Comparison of ENCODE assay signal across 8 cellular contexts in the genomic region with DNA sequence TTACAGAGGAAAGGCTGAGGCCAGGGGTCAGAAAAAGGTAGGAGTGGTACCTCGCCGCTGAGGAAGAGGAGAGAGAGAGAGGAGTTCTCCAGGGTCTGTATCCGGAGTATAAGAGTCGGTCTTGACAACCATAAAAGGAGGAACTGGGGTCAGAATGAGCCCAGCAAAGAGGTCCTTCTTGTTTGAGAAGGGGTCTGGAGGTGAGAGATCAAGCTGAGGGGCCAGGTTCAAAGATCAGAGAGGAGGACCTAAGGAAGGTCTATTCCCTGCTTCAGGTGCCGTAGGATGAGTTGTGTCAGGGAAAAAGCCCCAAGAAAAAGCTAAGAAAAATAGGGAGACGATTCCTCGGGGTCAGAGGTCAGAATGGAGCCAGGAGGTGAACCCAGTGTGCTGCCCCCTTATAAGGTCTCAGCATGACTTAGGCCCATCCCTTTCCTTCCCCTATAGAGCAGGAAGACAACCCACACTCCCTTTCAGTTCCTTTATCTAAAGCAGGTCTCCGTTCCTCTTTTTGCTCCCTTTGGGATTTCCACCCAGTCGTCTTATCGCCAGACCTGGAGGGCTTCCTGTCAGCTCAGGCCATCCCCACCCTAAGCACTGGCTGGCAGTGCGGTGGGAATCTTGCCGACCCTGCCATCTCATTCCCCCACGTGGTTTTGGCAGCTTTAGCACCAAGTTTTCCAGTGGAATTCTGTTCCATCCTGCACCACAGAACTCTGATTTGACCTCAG. TPM values are rescaled to one million over a fixed set of nuclear protein-coding genes. Genes with fewer than 3 reads are reported as not detected.
DNase-seq lines count a peak whose midpoint lies in the region; ATAC-seq, FAIRE-seq and TF ChIP-seq lines count a peak whose summit lies in the region.

No MANE protein-coding gene starts in this region.

- H3K27ac ChIP-seq in brain microvascular endothelial cell: peak overlapping the region; percentile 34
- H3K27ac ChIP-seq in HepG2 (ENCODE audit: extremely low read length, insufficient read depth, low read length): peak overlapping the region; percentile 39
- H3K27ac ChIP-seq in tibial artery: peak overlapping the region; percentile 85 to 92

- peak overlapping the region; percentile 83 for H3K4me2 ChIP-seq in HepG2 (ENCODE audit: low read depth, low read length)

- H4K20me1 ChIP-seq in HepG2 (ENCODE audit: insufficient read depth, low read length): no peaks in the 10 kb centered on the region; the same call in 1 of the 2 replicates

- H3K4me3 ChIP-seq in AG09309 (ENCODE audit: control insufficient read depth, low read depth, low read length): peak overlapping the region; percentile 86
- H3K4me3 ChIP-seq in NB4 (ENCODE audit: low read depth, low read length): peak overlapping the region; percentile 95
- H3K4me3 ChIP-seq in brain microvascular endothelial cell (ENCODE audit: low read depth, low read length): peak overlapping the region; percentile 93
- peak overlapping the region; percentile 76 to 98 (median 79) for H3K4me3 ChIP-seq in HepG2 (replicated peaks in 1 of 3; ENCODE audit: insufficient read depth in 1 of 3, low read depth in 2 of 3, low read length in 3 of 3)
- H3K4me3 ChIP-seq in tibial artery: peak overlapping the region; percentile 88 to 100

- TF ChIP-seq POLR2A in NB4 (IDR thresholded peaks at IDR 0.05; ENCODE audit: extremely low read depth, insufficient read length) (no peak), HepG2 (IDR thresholded peaks at IDR 0.05; ENCODE audit: insufficient read depth in 1 of 2, low read depth in 2 of 2, low read length in 2 of 2) (no peak)

- POLR2A ChIA-PET in HepG2 (lab: Yijun Ruan, JAX): interaction anchor here (1.0 to 1.3 kb wide), 3 partner anchors 32 to 287 kb away, joined by 5 to 7 read pairs (median 5); a partner anchor contains a TSS

- peak; percentile 42 for ATAC-seq in GM21526 (IDR thresholded peaks at IDR 0.05; ENCODE audit: low FRiP score, unreplicated experiment)
- ATAC-seq in HepG2: peak; percentile 15

- H3K36me3 ChIP-seq in brain microvascular endothelial cell (replicated peaks) (peaks cover 18% of the 10 kb centered on the region), HepG2 (replicated peaks in 1 of 2; ENCODE audit: control insufficient read depth in 1 of 2, insufficient read depth in 2 of 2, low read length in 2 of 2) (peaks cover 9 to 25% of the 10 kb centered on the region in 2 experiments), tibial artery (peaks cover 28 to 42% (median 36%) of the 10 kb centered on the region in 3 donors)

- H3K27me3 ChIP-seq in brain microvascular endothelial cell (replicated peaks) (no peaks in the 10 kb centered on the region), HepG2 (ENCODE audit: control insufficient read depth in 1 of 2, insufficient read depth in 2 of 2, low read length in 2 of 2) (no peaks in the 10 kb centered on the region), tibial artery (no peaks in the 10 kb centered on the region)

- H3K9ac ChIP-seq in HepG2 (ENCODE audit: insufficient read depth, low read depth, low read length): peak overlapping the region; percentile 84

- in situ Hi-C loops in brain microvascular endothelial cell (cut with HindIII; ENCODE audit: low pct_ligation_motif_present, low sequenced_read_pairs) (no loop called here), HepG2 (cut with HindIII; ENCODE audit: extremely low pct_ligation_motif_present, low pct_unique_long_range_greater_than_20kb) (no loop called here)

- CTCF ChIA-PET in HepG2 (lab: Yijun Ruan, JAX; ENCODE audit: low intra/inter-chr PET ratio, low total read pairs): no interaction called here

- no peak for DNase-seq in AG09309 (ENCODE audit: low read depth)
- peak; percentile 78 for DNase-seq in NB4 (ENCODE audit: low read depth)
- no peak for DNase-seq in brain microvascular endothelial cell
- DNase-seq in HepG2 (ENCODE audit: low spot score): no peak
- no peak for DNase-seq in tibial artery
- DNase-seq in NCI-H524 (lab: John Stamatoyannopoulos, UW): no peak
- no peak for DNase-seq in urothelium cell line (ENCODE audit: low spot score)

- no peak overlapping the region for H2AFZ ChIP-seq in HepG2 (ENCODE audit: low read length)

- intact Hi-C loops in HepG2 (cut with micrococcal nuclease; ENCODE audit: unreplicated experiment): loop anchor here (10.0 kb wide), 1 partner anchor 295 kb away; no protein-coding TSS in a partner anchor
- intact Hi-C loops in tibial artery (cut with DNase I; ENCODE audit: low total_unique reads): no loop called here

- H3K9me3 ChIP-seq in HepG2 (ENCODE audit: low read length) (no peaks in the 10 kb centered on the region), tibial artery (no peaks in the 10 kb centered on the region)

- WGBS in HepG2 (ENCODE audit: low lambda C conversion rate): 10% methylated on average over 13 of the region's 13 CpGs

- BruUV-seq in HepG2 (replicated peaks; lab: Mats Ljungman, UMichigan): TSS peak; percentile 74

- TF ChIP-seq RAD21 in HepG2 (CRISPR knock-in tag; IDR thresholded peaks at IDR 0.05): no peak

- peaks cover 10% of the 10 kb centered on the region for H3K79me2 ChIP-seq in HepG2 (ENCODE audit: insufficient read depth, low read length)

- TF ChIP-seq EP300 in HepG2 (IDR thresholded peaks at IDR 0.05; ENCODE audit: low read depth in 2 of 2, low read length in 2 of 2) (no peak), HepG2 (CRISPR knock-in tag; IDR thresholded peaks at IDR 0.05; ENCODE audit: borderline replicate concordance) (no peak)

- TF ChIP-seq CTCF in AG09309 (IDR thresholded peaks at IDR 0.05; ENCODE audit: control insufficient read depth, insufficient read depth, low read depth, low read length, missing control alignments) (no peak), NB4 (IDR thresholded peaks at IDR 0.05; ENCODE audit: low read depth, low read length) (no peak), brain microvascular endothelial cell (IDR thresholded peaks at IDR 0.05; ENCODE audit: low read depth, low read length, missing control alignments) (no peak), HepG2 (CRISPR knock-in tag; IDR thresholded peaks at IDR 0.05) (no peak), tibial artery (IDR thresholded peaks at IDR 0.05) (no peak)

- no peak for FAIRE-seq in HepG2 (lab: Jason Lieb, UNC)
- FAIRE-seq in urothelium cell line (lab: Jason Lieb, UNC): no peak

- H3K4me1 ChIP-seq in HepG2 (ENCODE audit: insufficient read depth, low read length): peaks cover 15% of the 10 kb centered on the region
- H3K4me1 ChIP-seq in tibial artery: peaks cover 0 to 18% (median 13%) of the 10 kb centered on the region in 4 donors

TF ChIP-seq in HepG2, 621 proteins besides CTCF, POLR2A, EP300 and RAD21 (continues in another document):
- TF ChIP-seq ZNF605 (CRISPR knock-in tag; IDR thresholded peaks at IDR 0.05) (no peak), KLF12 (CRISPR knock-in tag; IDR thresholded peaks at IDR 0.05; ENCODE audit: borderline replicate concordance) (no peak), HNF4A (CRISPR knock-in tag; IDR thresholded peaks at IDR 0.05) (no peak), KDM5A (IDR thresholded peaks at IDR 0.05; ENCODE audit: borderline replicate concordance, low read length) (peak; percentile 48)

RNA-seq across cellular contexts. Expression of a gene that starts 0.7 kb away (rescaled TPM):
- total RNA-seq in HepG2 (2016; rRNA removed; fragmentation: Illumina TruSeq; extraction: Trizol): 32.1 and 32.8 TPM in 2 replicates
- total RNA-seq in HepG2 (2016; cell fraction: cytosol; rRNA removed; fragmentation: Illumina TruSeq; extraction: Trizol; ENCODE audit: low read depth): 13.1 and 13.6 TPM in 2 replicates
- 31.6 and 34.2 TPM in 2 replicates for total RNA-seq in HepG2 (2016; cell fraction: insoluble cytoplasmic fraction; rRNA removed; fragmentation: Illumina TruSeq; extraction: Trizol)
- total RNA-seq in HepG2 (2016; cell fraction: membrane; rRNA removed; fragmentation: Illumina TruSeq; extraction: Trizol): 27.7 and 29.6 TPM in 2 replicates
- total RNA-seq in HepG2 (2016; cell fraction: nucleus; rRNA removed; fragmentation: Illumina TruSeq; extraction: Trizol): 21.4 and 25.0 TPM in 2 replicates
- 27.1 and 34.1 TPM in 2 replicates for polyA plus RNA-seq in HepG2 (2011; rRNA removed)
- 24.2 and 25.0 TPM in 2 replicates for polyA plus RNA-seq in HepG2 (2011; cell fraction: cytosol; rRNA removed)
- polyA plus RNA-seq in HepG2 (2011; cell fraction: nucleus; rRNA removed): 50.1 and 52.8 TPM in 2 replicates
- polyA plus RNA-seq in HepG2 (2012): 21.2 and 22.8 TPM in 2 replicates
- polyA plus RNA-seq in HepG2 (2016; cell fraction: cytosol; fragmentation: Illumina TruSeq; extraction: Trizol; ENCODE audit: low read depth): 12.6 and 13.3 TPM in 2 replicates
- polyA plus RNA-seq in HepG2 (2016; cell fraction: insoluble cytoplasmic fraction; fragmentation: Illumina TruSeq; extraction: Trizol; ENCODE audit: low read depth): 28.2 TPM in 2 replicates
- polyA plus RNA-seq in HepG2 (2016; cell fraction: membrane; fragmentation: Illumina TruSeq; extraction: Trizol; ENCODE audit: low read depth): 18.7 and 19.2 TPM in 2 replicates
- polyA plus RNA-seq in HepG2 (2016; cell fraction: nucleus; fragmentation: Illumina TruSeq; extraction: Trizol; ENCODE audit: insufficient read depth, low read depth): 30.0 and 32.2 TPM in 2 replicates
- 38.6 and 41.3 TPM in 2 replicates for polyA minus RNA-seq in HepG2 (2011; rRNA and poly(A)+ RNA removed; ENCODE audit: low replicate concordance)
- polyA minus RNA-seq in HepG2 (2011; cell fraction: cytosol; rRNA and poly(A)+ RNA removed): 14.0 and 18.4 TPM in 2 replicates
- polyA minus RNA-seq in HepG2 (2011; cell fraction: nucleus; rRNA and poly(A)+ RNA removed): 34.6 and 41.4 TPM in 2 replicates

RNA-seq across cellular contexts. Expression of a gene that starts 53.7 kb away (rescaled TPM):
- not detected in 2 replicates for total RNA-seq in HepG2 (2016; rRNA removed; fragmentation: Illumina TruSeq; extraction: Trizol)
- not detected in 2 replicates for total RNA-seq in HepG2 (2016; cell fraction: cytosol; rRNA removed; fragmentation: Illumina TruSeq; extraction: Trizol; ENCODE audit: low read depth)
- total RNA-seq in HepG2 (2016; cell fraction: insoluble cytoplasmic fraction; rRNA removed; fragmentation: Illumina TruSeq; extraction: Trizol): not detected in 2 replicates
- not detected in 2 replicates for total RNA-seq in HepG2 (2016; cell fraction: membrane; rRNA removed; fragmentation: Illumina TruSeq; extraction: Trizol)
- not detected in 2 replicates for total RNA-seq in HepG2 (2016; cell fraction: nucleus; rRNA removed; fragmentation: Illumina TruSeq; extraction: Trizol)
- polyA plus RNA-seq in HepG2 (2011; rRNA removed): 0.14 and 0.20 TPM in 2 replicates
- 0.14 and 0.17 TPM in 2 replicates for polyA plus RNA-seq in HepG2 (2011; cell fraction: cytosol; rRNA removed)
- 0.35 and 0.63 TPM in 2 replicates for polyA plus RNA-seq in HepG2 (2011; cell fraction: nucleus; rRNA removed)
- 0.19 TPM in 1 of 2 replicates, not detected in the other for polyA plus RNA-seq in HepG2 (2012)
- polyA plus RNA-seq in HepG2 (2016; cell fraction: cytosol; fragmentation: Illumina TruSeq; extraction: Trizol; ENCODE audit: low read depth): not detected in 2 replicates
- not detected in 2 replicates for polyA plus RNA-seq in HepG2 (2016; cell fraction: insoluble cytoplasmic fraction; fragmentation: Illumina TruSeq; extraction: Trizol; ENCODE audit: low read depth)
- polyA plus RNA-seq in HepG2 (2016; cell fraction: membrane; fragmentation: Illumina TruSeq; extraction: Trizol; ENCODE audit: low read depth): not detected in 2 replicates
- not detected in 2 replicates for polyA plus RNA-seq in HepG2 (2016; cell fraction: nucleus; fragmentation: Illumina TruSeq; extraction: Trizol; ENCODE audit: insufficient read depth, low read depth)
- polyA minus RNA-seq in HepG2 (2011; rRNA and poly(A)+ RNA removed; ENCODE audit: low replicate concordance): not detected in 2 replicates
- polyA minus RNA-seq in HepG2 (2011; cell fraction: cytosol; rRNA and poly(A)+ RNA removed): not detected in 2 replicates
- polyA minus RNA-seq in HepG2 (2011; cell fraction: nucleus; rRNA and poly(A)+ RNA removed): not detected in 2 replicates

Comparison
In these comparisons a context has a peak if more than half of its experiments do, and no peak if none do; other contexts are left out.
1. H3K27ac ChIP-seq: peak in every context shown above with its lines; median percentile 88 in tibial artery; 39 in HepG2; 34 in brain microvascular endothelial cell.